6 cellular contexts compared by ENCODE assay signal in the genomic region with DNA sequence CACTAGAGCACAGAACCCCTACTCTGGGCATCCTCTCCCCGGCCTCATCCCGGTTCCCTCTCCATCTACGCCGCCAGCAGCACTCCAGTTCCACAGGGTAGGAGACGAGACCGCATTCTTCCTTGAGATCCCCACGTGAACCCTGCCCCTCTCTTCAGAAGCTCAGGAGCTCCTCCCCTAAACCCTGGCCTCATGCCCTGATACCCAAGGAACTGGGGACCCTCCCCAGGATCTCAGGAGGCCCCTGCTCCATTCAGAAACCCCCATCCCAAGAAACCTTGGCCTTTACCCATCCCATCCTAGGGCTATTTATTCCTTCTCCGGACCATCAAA. TPM values are rescaled to one million over a fixed set of nuclear protein-coding genes. Genes with fewer than 3 reads are reported as not detected.
A peak's percentile ranks its signal among the peaks of the same experiment; 100 is the strongest.
DNase-seq lines count a peak whose midpoint lies in the region; ATAC-seq and TF ChIP-seq lines count a peak whose summit lies in the region.

No MANE protein-coding gene starts in this region.

- DNase-seq in cardiac muscle cell (ENCODE audit: low read depth in 1 of 2, low spot score in 1 of 2) (no peak), Right ventricle myocardium superior (no peak), foreskin fibroblast (no peak), uterus (no peak)

- ATAC-seq in Right ventricle myocardium superior (ENCODE audit: poor library complexity): no peak
- no peak for ATAC-seq in HG03097 (IDR thresholded peaks at IDR 0.05; ENCODE audit: low FRiP score, unreplicated experiment)
- no peak for ATAC-seq in GM21526 (IDR thresholded peaks at IDR 0.05; ENCODE audit: low FRiP score, unreplicated experiment)

- peak overlapping the region; percentile 72 for H3K27ac ChIP-seq in cardiac muscle cell
- H3K27ac ChIP-seq in uterus: peak overlapping the region; percentile 76 to 88

- H3K9me3 ChIP-seq in cardiac muscle cell (ENCODE audit: low read depth) (no peaks in the 10 kb centered on the region), uterus (no peaks in the 10 kb centered on the region)

- intact Hi-C loops in Right ventricle myocardium superior (cut with DNase I) (no loop called here), uterus (cut with DNase I; ENCODE audit: low total_unique reads) (no loop called here)

- H3K36me3 ChIP-seq in cardiac muscle cell: no peaks in the 10 kb centered on the region
- H3K36me3 ChIP-seq in uterus: no peaks in the 10 kb centered on the region

- H3K4me3 ChIP-seq in cardiac muscle cell (peak overlapping the region; percentile 22), foreskin fibroblast (ENCODE audit: low read depth in 1 of 2, low read length in 2 of 2) (peak overlapping the region; percentile 68 to 73), uterus (peak overlapping the region; percentile 28 to 33)

- TF ChIP-seq CTCF in cardiac muscle cell (IDR thresholded peaks at IDR 0.05; ENCODE audit: low read depth, low read length) (no peak), foreskin fibroblast (IDR thresholded peaks at IDR 0.05; ENCODE audit: low read depth, low read length) (no peak), uterus (IDR thresholded peaks at IDR 0.05) (no peak)

- TF ChIP-seq POLR2A in uterus (IDR thresholded peaks at IDR 0.05): no peak

- H3K4me1 ChIP-seq in cardiac muscle cell (ENCODE audit: low read depth) (no peaks in the 10 kb centered on the region), uterus (no peaks in the 10 kb centered on the region)

- H3K27me3 ChIP-seq in cardiac muscle cell (no peaks in the 10 kb centered on the region), uterus (no peaks in the 10 kb centered on the region)

RNA-seq across cellular contexts. Expression of a gene that starts 1.1 kb away (rescaled TPM):
- total RNA-seq in cardiac muscle cell (10.5 and 16.5 TPM in 2 replicates), Right ventricle myocardium superior (12.7 TPM), uterus (10 to 100 TPM; 14.2 to 17.6 (median 15.8) TPM)
- 8.1 and 10.9 TPM in 2 replicates for polyA plus RNA-seq in cardiac muscle cell

RNA-seq across cellular contexts. Expression of a gene that starts 13.3 kb away (rescaled TPM):
- 8.3 and 12.4 TPM in 2 replicates for total RNA-seq in cardiac muscle cell
- 34.6 and 41.2 TPM in 2 replicates for polyA plus RNA-seq in cardiac muscle cell
- 50.1 TPM for total RNA-seq in Right ventricle myocardium superior
- 100 to 1,000 TPM in 1 of 4 donors, 10 to 100 TPM in 1, 1 to 10 TPM in 2; 2.6 to 171 (median 23.3) TPM for total RNA-seq in uterus

RNA-seq across cellular contexts. Expression of a gene that starts 15.0 kb away (rescaled TPM):
- total RNA-seq in cardiac muscle cell (0.45 and 1.8 TPM in 2 replicates), Right ventricle myocardium superior (1.6 TPM), uterus (1 to 10 TPM in 3 of 4 donors, not detected in 1; 2.0 to 4.4 (median 3.0) TPM)
- polyA plus RNA-seq in cardiac muscle cell: 1.1 and 1.3 TPM in 2 replicates

RNA-seq across cellular contexts. Expression of a gene that starts 22.5 kb away (rescaled TPM):
- total RNA-seq in cardiac muscle cell: 2.0 and 6.8 TPM in 2 replicates
- polyA plus RNA-seq in cardiac muscle cell: 3.2 and 10.0 TPM in 2 replicates
- total RNA-seq in Right ventricle myocardium superior: 5.3 TPM
- 10 to 100 TPM in 1 of 4 donors, 1 to 10 TPM in 2, under 1 TPM in 1; 0.77 to 12.4 (median 5.2) TPM for total RNA-seq in uterus

RNA-seq across cellular contexts. Expression of a gene that starts 48.1 kb away (rescaled TPM):
- 0.45 and 1.0 TPM in 2 replicates for total RNA-seq in cardiac muscle cell
- polyA plus RNA-seq in cardiac muscle cell: 0.02 and 1.5 TPM in 2 replicates
- 0.11 TPM for total RNA-seq in Right ventricle myocardium superior
- under 1 TPM in 2 of 4 donors, not detected in 2; 0.07 to 0.98 TPM for total RNA-seq in uterus
